9 cellular contexts compared by ENCODE assay signal in genomic region chr14:103713304-103714062, GRCh38. TPM values are rescaled to one million over a fixed set of nuclear protein-coding genes. Genes with fewer than 3 reads are reported as not detected.
DNase-seq lines count a peak whose midpoint lies in the region; ATAC-seq and TF ChIP-seq lines count a peak whose summit lies in the region.
"Had no signal": no experiment of that assay in that cellular context is flagged by ENCODE, and none has a peak within 500 bp of the region (broad histone marks: within the 10 kb centered on the region; RNA-seq: fewer than 3 reads in every experiment).

No MANE protein-coding gene starts in this region.

- H3K79me1 ChIP-seq in mesendoderm (ENCODE audit: low read length), result peaks cover 21% of the 10 kb centered on the region

- H3K4me3 Mint-ChIP-seq in Caco-2 (ENCODE audit: unreplicated experiment) (peak overlapping the region; percentile 98), IgD-negative memory B cell (peak overlapping the region; percentile 75 to 94 (median 86))
- H3K4me3 Mint-ChIP-seq in activated naive CD8-positive, alpha-beta T cell treated with anti-CD3 and anti-CD28 coated beads, Interleukin-2, amount 50 U/mL, for 24 hours, result peak overlapping the region; percentile 86

- no peak overlapping the region for H3K23ac ChIP-seq in mesendoderm (ENCODE audit: low read length)

- H3K56ac ChIP-seq in mesendoderm (ENCODE audit: low read length), result peak overlapping the region; percentile 45

- H2BK15ac ChIP-seq in mesendoderm (replicated peaks; ENCODE audit: low read depth), result no peak overlapping the region

- H3K27ac Mint-ChIP-seq in Caco-2 (ENCODE audit: unreplicated experiment), result no peak overlapping the region
- H3K27ac Mint-ChIP-seq in IgD-negative memory B cell, result peak overlapping the region; percentile 46 to 84 (median 78)
- H3K27ac Mint-ChIP-seq in activated naive CD8-positive, alpha-beta T cell treated with anti-CD3 and anti-CD28 coated beads, Interleukin-2, amount 50 U/mL, for 24 hours, result peak overlapping the region; percentile 95

- no TSS peak for BruUV-seq in Caco-2 (replicated peaks; lab: Mats Ljungman, UMichigan)

- intact Hi-C loops in Caco-2 (cut with micrococcal nuclease; ENCODE audit: unreplicated experiment), result no loop called here

- H4K8ac ChIP-seq in mesendoderm (ENCODE audit: low read depth, low read length), result no peak overlapping the region

- H3K27me3 ChIP-seq in Caco-2 (replicated peaks; ENCODE audit: control insufficient read depth, insufficient read depth, low read length), result no peaks in the 10 kb centered on the region
- no peaks in the 10 kb centered on the region for H3K27me3 ChIP-seq in mesendoderm (ENCODE audit: insufficient read depth, low read length, poor library complexity)

- POLR2A ChIA-PET in Caco-2 (lab: Charles Lee), result no interaction called here

- CTCF ChIA-PET in Caco-2 (lab: Charles Lee), result no interaction called here

- no peak overlapping the region for H3K4me3 ChIP-seq in Caco-2 (ENCODE audit: low read depth, low read length)
- no peak overlapping the region for H3K4me3 ChIP-seq in mesendoderm (ENCODE audit: low read length)

- no peak overlapping the region for H2BK120ac ChIP-seq in mesendoderm (ENCODE audit: low read depth, low read length)

- no peak overlapping the region for H3K18ac ChIP-seq in mesendoderm (ENCODE audit: low read length)

- WGBS in mesendoderm (ENCODE audit: extremely low coverage, insufficient coverage, low lambda C conversion rate), result no CpG with 5 or more reads among the region's 18 CpGs

- H3K4me2 ChIP-seq in mesendoderm (ENCODE audit: low read length), result no peak overlapping the region

- TF ChIP-seq CTCF in Caco-2 (IDR thresholded peaks at IDR 0.05; ENCODE audit: insufficient read depth in 1 of 2, low read depth in 1 of 2, low read length in 1 of 2, severe bottlenecking in 1 of 2, unreplicated experiment in 1 of 2), result no peak

- no peak overlapping the region for H4K5ac ChIP-seq in mesendoderm (ENCODE audit: low read length)

- H3K79me2 ChIP-seq in mesendoderm (ENCODE audit: control insufficient read depth, insufficient read depth, low read length), result peaks cover 24% of the 10 kb centered on the region

- no peak overlapping the region for H3K27ac ChIP-seq in mesendoderm (ENCODE audit: low read depth, low read length)

- H2BK5ac ChIP-seq in mesendoderm (ENCODE audit: low read length), result no peak overlapping the region

- H3K4me1 Mint-ChIP-seq in Caco-2 (ENCODE audit: low read depth, unreplicated experiment) (peaks cover 9% of the 10 kb centered on the region), IgD-negative memory B cell (peaks cover 20 to 23% (median 21%) of the 10 kb centered on the region in 3 donors)
- peaks cover 34% of the 10 kb centered on the region for H3K4me1 Mint-ChIP-seq in activated naive CD8-positive, alpha-beta T cell treated with anti-CD3 and anti-CD28 coated beads, Interleukin-2, amount 50 U/mL, for 24 hours

- H3K27me3 Mint-ChIP-seq in Caco-2 (ENCODE audit: insufficient read depth, unreplicated experiment), result no peaks in the 10 kb centered on the region
- H3K27me3 Mint-ChIP-seq in IgD-negative memory B cell, result no peaks in the 10 kb centered on the region
- peaks cover 2% of the 10 kb centered on the region for H3K27me3 Mint-ChIP-seq in activated naive CD8-positive, alpha-beta T cell treated with anti-CD3 and anti-CD28 coated beads, Interleukin-2, amount 50 U/mL, for 24 hours

- H2AK5ac ChIP-seq in mesendoderm (ENCODE audit: low read length), result no peak overlapping the region

- H3K4ac ChIP-seq in mesendoderm (ENCODE audit: low read depth, low read length), result no peak overlapping the region

- ATAC-seq in activated naive CD8-positive, alpha-beta T cell treated with anti-CD3 and anti-CD28 coated beads, Interleukin-2, amount 50 U/mL, for 24 hours, result no peak

- peak overlapping the region; percentile 86 for H3K9ac ChIP-seq in mesendoderm (ENCODE audit: low read length)

- no peaks in the 10 kb centered on the region for H3K9me3 ChIP-seq in Caco-2

- H3K4me1 ChIP-seq in Caco-2 (peaks cover 5% of the 10 kb centered on the region; the same call in 1 of the 2 replicates), mesendoderm (ENCODE audit: control insufficient read depth, low read depth, low read length) (peaks cover 3% of the 10 kb centered on the region)

- H3K9me3 Mint-ChIP-seq in Caco-2 (ENCODE audit: unreplicated experiment) (no peaks in the 10 kb centered on the region), IgD-negative memory B cell (no peaks in the 10 kb centered on the region)
- H3K9me3 Mint-ChIP-seq in activated naive CD8-positive, alpha-beta T cell treated with anti-CD3 and anti-CD28 coated beads, Interleukin-2, amount 50 U/mL, for 24 hours, result no peaks in the 10 kb centered on the region

- H3K36me3 ChIP-seq in Caco-2 (ENCODE audit: control insufficient read depth, insufficient read depth, low read length) (no peaks in the 10 kb centered on the region), mesendoderm (ENCODE audit: control insufficient read depth, insufficient read depth, low read length) (no peaks in the 10 kb centered on the region)

- H3K36me3 Mint-ChIP-seq in Caco-2 (ENCODE audit: insufficient read depth, unreplicated experiment), result peaks cover 53% of the 10 kb centered on the region
- H3K36me3 Mint-ChIP-seq in IgD-negative memory B cell, result peaks cover 1% of the 10 kb centered on the region
- peaks cover 31% of the 10 kb centered on the region for H3K36me3 Mint-ChIP-seq in activated naive CD8-positive, alpha-beta T cell treated with anti-CD3 and anti-CD28 coated beads, Interleukin-2, amount 50 U/mL, for 24 hours (ENCODE audit: low read depth)

- DNase-seq in Caco-2 (no peak), mesendoderm (peak; percentile 38), NCI-H345 treated with DMSO at 0.1 percent for 48 hours (lab: John Stamatoyannopoulos, UW; ENCODE audit: unreplicated experiment) (no peak), NCI-H526 treated with DMSO at 0.1 percent for 48 hours (lab: John Stamatoyannopoulos, UW) (no peak), nucleus accumbens (lab: John Stamatoyannopoulos, UW) (no peak), NCI-H1048 (lab: John Stamatoyannopoulos, UW) (no peak)
- DNase-seq in activated naive CD8-positive, alpha-beta T cell treated with anti-CD3 and anti-CD28 coated beads, Interleukin-2, amount 50 U/mL, for 24 hours, result no peak
- DNase-seq: NCI-H1105 had no signal

RNA-seq across cellular contexts. Expression of gene XRCC3, which starts 1.8 kb away (rescaled TPM):
- 39.5 and 44.0 TPM in 2 replicates for total RNA-seq in Caco-2 (2022)
- polyA plus RNA-seq in IgD-negative memory B cell, result 5.7 TPM
- 23.4 TPM for polyA plus RNA-seq in mesendoderm (2013, experiment 1 of 2)
- 23.7 TPM for polyA plus RNA-seq in mesendoderm (2013, experiment 2 of 2)

RNA-seq across cellular contexts. Expression of gene ZFYVE21, which starts 2.1 kb away (rescaled TPM):
- 61.6 and 66.2 TPM in 2 replicates for total RNA-seq in Caco-2 (2022)
- polyA plus RNA-seq in IgD-negative memory B cell, result 10.3 TPM
- polyA plus RNA-seq in mesendoderm (2013, experiment 1 of 2), result 32.3 TPM
- polyA plus RNA-seq in mesendoderm (2013, experiment 2 of 2), result 31.1 TPM
